ENCODE assay signal across 1 cellular context in the genomic region with DNA sequence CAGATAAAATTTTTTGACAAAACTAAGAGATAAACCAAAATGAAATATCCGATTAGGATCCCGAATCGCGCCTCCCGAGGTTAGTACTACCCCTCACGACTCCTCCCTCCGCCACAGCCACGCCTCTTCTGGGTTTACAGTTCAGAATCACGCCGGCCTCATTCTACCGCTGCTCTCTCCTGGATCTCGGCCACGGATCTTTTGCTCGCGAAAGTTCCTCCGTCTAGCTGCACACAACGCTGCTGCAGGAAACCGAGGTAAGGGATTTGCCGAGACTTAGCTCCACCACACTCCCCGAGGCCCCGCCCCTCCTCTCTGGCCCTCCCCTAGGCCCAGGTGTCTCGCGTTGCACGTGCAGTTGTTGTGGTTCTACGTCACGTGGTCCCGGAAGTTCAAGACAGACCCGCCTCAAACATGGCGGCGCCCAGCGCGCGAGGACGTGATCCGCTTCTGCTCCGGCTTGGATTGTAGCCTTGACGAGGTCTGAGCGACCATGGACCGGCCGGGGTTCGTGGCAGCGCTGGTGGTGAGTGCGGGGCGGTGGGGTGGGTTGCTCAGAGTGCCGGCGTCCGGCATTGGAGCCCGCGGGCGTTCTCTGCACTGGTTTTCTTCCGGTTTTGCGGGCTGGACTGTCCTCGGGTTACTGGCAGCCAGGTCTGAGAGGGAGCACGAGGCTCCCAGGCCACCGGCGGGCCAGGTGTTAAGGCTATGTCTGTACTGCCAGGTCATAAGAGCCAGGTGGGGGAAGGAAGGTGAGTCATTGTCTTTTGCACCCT.
A peak's percentile ranks its signal among the peaks of the same experiment; 100 is the strongest.
TF ChIP-seq lines count a peak whose summit lies in the region.

A gene with protein sequence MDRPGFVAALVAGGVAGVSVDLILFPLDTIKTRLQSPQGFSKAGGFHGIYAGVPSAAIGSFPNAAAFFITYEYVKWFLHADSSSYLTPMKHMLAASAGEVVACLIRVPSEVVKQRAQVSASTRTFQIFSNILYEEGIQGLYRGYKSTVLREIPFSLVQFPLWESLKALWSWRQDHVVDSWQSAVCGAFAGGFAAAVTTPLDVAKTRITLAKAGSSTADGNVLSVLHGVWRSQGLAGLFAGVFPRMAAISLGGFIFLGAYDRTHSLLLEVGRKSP (plus strand): TSS at position 400 of the 776 bp plus-strand sequence. CDS start 94 bp downstream, at position 494.

TF ChIP-seq in GM23338, 12 proteins besides CTCF, POLR2A, EP300 and RAD21 (continued from another document):
- TF ChIP-seq, protein P1, sequence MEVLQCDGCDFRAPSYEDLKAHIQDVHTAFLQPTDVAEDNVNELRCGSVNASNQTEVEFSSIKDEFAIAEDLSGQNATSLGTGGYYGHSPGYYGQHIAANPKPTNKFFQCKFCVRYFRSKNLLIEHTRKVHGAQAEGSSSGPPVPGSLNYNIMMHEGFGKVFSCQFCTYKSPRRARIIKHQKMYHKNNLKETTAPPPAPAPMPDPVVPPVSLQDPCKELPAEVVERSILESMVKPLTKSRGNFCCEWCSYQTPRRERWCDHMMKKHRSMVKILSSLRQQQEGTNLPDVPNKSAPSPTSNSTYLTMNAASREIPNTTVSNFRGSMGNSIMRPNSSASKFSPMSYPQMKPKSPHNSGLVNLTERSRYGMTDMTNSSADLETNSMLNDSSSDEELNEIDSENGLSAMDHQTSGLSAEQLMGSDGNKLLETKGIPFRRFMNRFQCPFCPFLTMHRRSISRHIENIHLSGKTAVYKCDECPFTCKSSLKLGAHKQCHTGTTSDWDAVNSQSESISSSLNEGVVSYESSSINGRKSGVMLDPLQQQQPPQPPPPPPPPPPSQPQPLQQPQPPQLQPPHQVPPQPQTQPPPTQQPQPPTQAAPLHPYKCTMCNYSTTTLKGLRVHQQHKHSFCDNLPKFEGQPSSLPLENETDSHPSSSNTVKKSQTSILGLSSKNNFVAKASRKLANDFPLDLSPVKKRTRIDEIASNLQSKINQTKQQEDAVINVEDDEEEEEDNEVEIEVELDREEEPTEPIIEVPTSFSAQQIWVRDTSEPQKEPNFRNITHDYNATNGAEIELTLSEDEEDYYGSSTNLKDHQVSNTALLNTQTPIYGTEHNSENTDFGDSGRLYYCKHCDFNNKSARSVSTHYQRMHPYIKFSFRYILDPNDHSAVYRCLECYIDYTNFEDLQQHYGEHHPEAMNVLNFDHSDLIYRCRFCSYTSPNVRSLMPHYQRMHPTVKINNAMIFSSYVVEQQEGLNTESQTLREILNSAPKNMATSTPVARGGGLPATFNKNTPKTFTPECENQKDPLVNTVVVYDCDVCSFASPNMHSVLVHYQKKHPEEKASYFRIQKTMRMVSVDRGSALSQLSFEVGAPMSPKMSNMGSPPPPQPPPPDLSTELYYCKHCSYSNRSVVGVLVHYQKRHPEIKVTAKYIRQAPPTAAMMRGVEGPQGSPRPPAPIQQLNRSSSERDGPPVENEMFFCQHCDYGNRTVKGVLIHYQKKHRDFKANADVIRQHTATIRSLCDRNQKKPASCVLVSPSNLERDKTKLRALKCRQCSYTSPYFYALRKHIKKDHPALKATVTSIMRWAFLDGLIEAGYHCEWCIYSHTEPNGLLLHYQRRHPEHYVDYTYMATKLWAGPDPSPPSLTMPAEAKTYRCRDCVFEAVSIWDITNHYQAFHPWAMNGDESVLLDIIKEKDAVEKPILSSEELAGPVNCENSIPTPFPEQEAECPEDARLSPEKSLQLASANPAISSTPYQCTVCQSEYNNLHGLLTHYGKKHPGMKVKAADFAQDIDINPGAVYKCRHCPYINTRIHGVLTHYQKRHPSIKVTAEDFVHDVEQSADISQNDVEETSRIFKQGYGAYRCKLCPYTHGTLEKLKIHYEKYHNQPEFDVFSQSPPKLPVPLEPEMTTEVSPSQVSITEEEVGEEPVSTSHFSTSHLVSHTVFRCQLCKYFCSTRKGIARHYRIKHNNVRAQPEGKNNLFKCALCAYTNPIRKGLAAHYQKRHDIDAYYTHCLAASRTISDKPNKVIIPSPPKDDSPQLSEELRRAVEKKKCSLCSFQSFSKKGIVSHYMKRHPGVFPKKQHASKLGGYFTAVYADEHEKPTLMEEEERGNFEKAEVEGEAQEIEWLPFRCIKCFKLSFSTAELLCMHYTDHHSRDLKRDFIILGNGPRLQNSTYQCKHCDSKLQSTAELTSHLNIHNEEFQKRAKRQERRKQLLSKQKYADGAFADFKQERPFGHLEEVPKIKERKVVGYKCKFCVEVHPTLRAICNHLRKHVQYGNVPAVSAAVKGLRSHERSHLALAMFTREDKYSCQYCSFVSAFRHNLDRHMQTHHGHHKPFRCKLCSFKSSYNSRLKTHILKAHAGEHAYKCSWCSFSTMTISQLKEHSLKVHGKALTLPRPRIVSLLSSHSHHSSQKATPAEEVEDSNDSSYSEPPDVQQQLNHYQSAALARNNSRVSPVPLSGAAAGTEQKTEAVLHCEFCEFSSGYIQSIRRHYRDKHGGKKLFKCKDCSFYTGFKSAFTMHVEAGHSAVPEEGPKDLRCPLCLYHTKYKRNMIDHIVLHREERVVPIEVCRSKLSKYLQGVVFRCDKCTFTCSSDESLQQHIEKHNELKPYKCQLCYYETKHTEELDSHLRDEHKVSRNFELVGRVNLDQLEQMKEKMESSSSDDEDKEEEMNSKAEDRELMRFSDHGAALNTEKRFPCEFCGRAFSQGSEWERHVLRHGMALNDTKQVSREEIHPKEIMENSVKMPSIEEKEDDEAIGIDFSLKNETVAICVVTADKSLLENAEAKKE (CRISPR knock-in tag; IDR thresholded peaks at IDR 0.05) = no peak
- TF ChIP-seq STAT1 (IDR thresholded peaks at IDR 0.05; ENCODE audit: unreplicated experiment) (no peak), POLR2AphosphoS5 (IDR thresholded peaks at IDR 0.05; ENCODE audit: low read depth) (peak; percentile 84), JUNB (IDR thresholded peaks at IDR 0.05; ENCODE audit: unreplicated experiment) (no peak), CREB1 (CRISPR knock-in tag; IDR thresholded peaks at IDR 0.05; ENCODE audit: low read depth) (peak; percentile 87), EZH2 (IDR thresholded peaks at IDR 0.05; ENCODE audit: low read depth, unreplicated experiment) (no peak), EZH2phosphoT487 (IDR thresholded peaks at IDR 0.05; ENCODE audit: unreplicated experiment) (no peak), ZNF114 (CRISPR knock-in tag; IDR thresholded peaks at IDR 0.05) (no peak), NANOG (IDR thresholded peaks at IDR 0.05; ENCODE audit: borderline replicate concordance) (no peak)
- TF ChIP-seq, protein P2, sequence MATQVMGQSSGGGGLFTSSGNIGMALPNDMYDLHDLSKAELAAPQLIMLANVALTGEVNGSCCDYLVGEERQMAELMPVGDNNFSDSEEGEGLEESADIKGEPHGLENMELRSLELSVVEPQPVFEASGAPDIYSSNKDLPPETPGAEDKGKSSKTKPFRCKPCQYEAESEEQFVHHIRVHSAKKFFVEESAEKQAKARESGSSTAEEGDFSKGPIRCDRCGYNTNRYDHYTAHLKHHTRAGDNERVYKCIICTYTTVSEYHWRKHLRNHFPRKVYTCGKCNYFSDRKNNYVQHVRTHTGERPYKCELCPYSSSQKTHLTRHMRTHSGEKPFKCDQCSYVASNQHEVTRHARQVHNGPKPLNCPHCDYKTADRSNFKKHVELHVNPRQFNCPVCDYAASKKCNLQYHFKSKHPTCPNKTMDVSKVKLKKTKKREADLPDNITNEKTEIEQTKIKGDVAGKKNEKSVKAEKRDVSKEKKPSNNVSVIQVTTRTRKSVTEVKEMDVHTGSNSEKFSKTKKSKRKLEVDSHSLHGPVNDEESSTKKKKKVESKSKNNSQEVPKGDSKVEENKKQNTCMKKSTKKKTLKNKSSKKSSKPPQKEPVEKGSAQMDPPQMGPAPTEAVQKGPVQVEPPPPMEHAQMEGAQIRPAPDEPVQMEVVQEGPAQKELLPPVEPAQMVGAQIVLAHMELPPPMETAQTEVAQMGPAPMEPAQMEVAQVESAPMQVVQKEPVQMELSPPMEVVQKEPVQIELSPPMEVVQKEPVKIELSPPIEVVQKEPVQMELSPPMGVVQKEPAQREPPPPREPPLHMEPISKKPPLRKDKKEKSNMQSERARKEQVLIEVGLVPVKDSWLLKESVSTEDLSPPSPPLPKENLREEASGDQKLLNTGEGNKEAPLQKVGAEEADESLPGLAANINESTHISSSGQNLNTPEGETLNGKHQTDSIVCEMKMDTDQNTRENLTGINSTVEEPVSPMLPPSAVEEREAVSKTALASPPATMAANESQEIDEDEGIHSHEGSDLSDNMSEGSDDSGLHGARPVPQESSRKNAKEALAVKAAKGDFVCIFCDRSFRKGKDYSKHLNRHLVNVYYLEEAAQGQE (IDR thresholded peaks at IDR 0.05; ENCODE audit: unreplicated experiment) = no peak
